9 cellular contexts compared by ENCODE assay signal in the genomic region with DNA sequence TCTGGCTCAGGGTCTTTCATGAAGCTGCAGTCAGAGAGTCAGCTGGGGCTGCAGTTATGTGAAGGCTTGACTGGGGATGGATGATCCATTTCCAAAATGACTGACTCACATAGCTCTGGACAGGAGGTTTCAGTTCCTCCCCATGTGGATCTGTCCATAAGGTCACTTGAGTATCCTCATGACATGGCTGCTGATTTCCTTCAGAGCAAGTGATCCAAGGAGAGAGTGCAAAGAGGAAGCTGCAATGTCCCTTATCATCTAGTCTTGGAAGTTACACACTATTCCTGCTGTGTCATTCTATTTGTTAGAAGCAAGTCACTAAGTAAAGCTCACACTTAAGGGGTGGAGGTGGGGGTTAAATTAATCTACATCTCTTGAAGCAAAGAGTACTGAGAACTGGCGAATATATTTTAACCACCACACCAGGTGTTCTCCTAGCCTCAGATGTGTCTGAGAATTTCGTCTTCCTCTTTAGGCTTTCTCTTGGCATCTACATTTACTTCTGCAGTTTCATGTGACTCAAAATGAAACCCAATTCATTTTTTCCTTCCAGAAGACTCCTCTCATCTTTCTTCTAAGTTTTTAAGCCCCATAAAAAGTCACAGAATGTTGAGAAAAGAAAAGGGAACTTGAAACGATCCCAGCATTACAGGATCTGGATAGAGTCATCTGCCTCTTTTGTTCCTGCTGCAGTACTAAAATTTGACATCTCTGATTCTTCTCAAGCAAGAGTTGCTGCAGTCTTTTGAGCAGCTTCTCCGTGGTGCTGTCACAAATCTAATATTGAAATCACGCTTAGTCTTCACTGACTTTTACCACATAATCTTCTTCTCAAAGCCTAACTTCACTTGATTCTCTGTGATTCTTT.
A peak's percentile ranks its signal among the peaks of the same experiment; 100 is the strongest.
DNase-seq lines count a peak whose midpoint lies in the region; ATAC-seq lines count a peak whose summit lies in the region.
"Had no signal": no experiment of that assay in that cellular context is flagged by ENCODE, and none has a peak within 500 bp of the region (broad histone marks: within the 10 kb centered on the region; RNA-seq: fewer than 3 reads in every experiment).

No MANE protein-coding gene starts in this region.

- intact Hi-C loops in dendritic cell treated with granulocyte-macrophage colony-stimulating factor and Interleukin-4, amounts not matched to agents 40 ng/mL and 50 ng/mL, for 4 days (cut with micrococcal nuclease): loop anchor here (5.0 kb wide), 1 partner anchor 93 kb away; no protein-coding TSS in a partner anchor

- peaks cover 2% of the 10 kb centered on the region for H3K27me3 Mint-ChIP-seq in dendritic cell treated with granulocyte-macrophage colony-stimulating factor and Interleukin-4, amounts not matched to agents 40 ng/mL and 50 ng/mL, for 4 days

- H3K9me3 Mint-ChIP-seq in dendritic cell treated with granulocyte-macrophage colony-stimulating factor and Interleukin-4, amounts not matched to agents 40 ng/mL and 50 ng/mL, for 4 days: peaks cover 17% of the 10 kb centered on the region
- H3K9me3 Mint-ChIP-seq: activated CD4-positive, alpha-beta T cell treated with anti-CD3 and anti-CD28 coated beads, Interleukin-2, amount 10 ng/mL, durations not matched to agents 7 days and 5 days had no signal

- no peak overlapping the region for H3K4me3 Mint-ChIP-seq in dendritic cell treated with granulocyte-macrophage colony-stimulating factor and Interleukin-4, amounts not matched to agents 40 ng/mL and 50 ng/mL, for 4 days
- H3K4me3 Mint-ChIP-seq: activated CD4-positive, alpha-beta T cell treated with anti-CD3 and anti-CD28 coated beads, Interleukin-2, amount 10 ng/mL, durations not matched to agents 7 days and 5 days had no signal

- ATAC-seq in GM18520 (IDR thresholded peaks at IDR 0.05; ENCODE audit: unreplicated experiment) (peak; percentile 73), GM21717 (IDR thresholded peaks at IDR 0.05; ENCODE audit: unreplicated experiment) (peak; percentile 91), HG03521 (IDR thresholded peaks at IDR 0.05; ENCODE audit: unreplicated experiment) (peak; percentile 89)

- peak overlapping the region; percentile 54 for H3K27ac Mint-ChIP-seq in dendritic cell treated with granulocyte-macrophage colony-stimulating factor and Interleukin-4, amounts not matched to agents 40 ng/mL and 50 ng/mL, for 4 days
- H3K27ac Mint-ChIP-seq: activated CD4-positive, alpha-beta T cell treated with anti-CD3 and anti-CD28 coated beads, Interleukin-2, amount 10 ng/mL, durations not matched to agents 7 days and 5 days had no signal

- H3K4me1 Mint-ChIP-seq in dendritic cell treated with granulocyte-macrophage colony-stimulating factor and Interleukin-4, amounts not matched to agents 40 ng/mL and 50 ng/mL, for 4 days (ENCODE audit: low read depth): peaks cover 14% of the 10 kb centered on the region

- peaks cover 7% of the 10 kb centered on the region for H3K36me3 Mint-ChIP-seq in dendritic cell treated with granulocyte-macrophage colony-stimulating factor and Interleukin-4, amounts not matched to agents 40 ng/mL and 50 ng/mL, for 4 days (ENCODE audit: low read depth)

- DNase-seq in NCI-H2196 (lab: John Stamatoyannopoulos, UW; ENCODE audit: unreplicated experiment) (no peak), NCI-H146 (lab: John Stamatoyannopoulos, UW) (no peak), COLO668 (lab: John Stamatoyannopoulos, UW; ENCODE audit: unreplicated experiment) (no peak)
- DNase-seq in stimulated activated naive CD4-positive, alpha-beta T cell (lab: John Stamatoyannopoulos, UW): no peak
- DNase-seq: activated CD4-positive, alpha-beta T cell treated with anti-CD3 and anti-CD28 coated beads, Interleukin-2, amount 10 ng/mL, durations not matched to agents 7 days and 5 days had no signal
